Comparison of ENCODE assay signal across 11 cellular contexts in genomic region chr13:23715762-23716235, GRCh38.
A peak's percentile ranks its signal among the peaks of the same experiment; 100 is the strongest.
DNase-seq lines count a peak whose midpoint lies in the region; ATAC-seq and TF ChIP-seq lines count a peak whose summit lies in the region.
"Had no signal": no experiment of that assay in that cellular context is flagged by ENCODE, and none has a peak within 500 bp of the region (broad histone marks: within the 10 kb centered on the region; RNA-seq: fewer than 3 reads in every experiment).

No MANE protein-coding gene starts in this region.

- H3K9me3 ChIP-seq in tibial nerve = peaks cover 0 to 17% (median 0%) of the 10 kb centered on the region in 4 donors

- TF ChIP-seq POLR2A in tibial nerve (IDR thresholded peaks at IDR 0.05) = no peak

- no peak for TF ChIP-seq EP300 in tibial nerve (IDR thresholded peaks at IDR 0.05)

- peak; percentile 32 for ATAC-seq in left ventricle myocardium superior
- no peak for ATAC-seq in HG02610 (IDR thresholded peaks at IDR 0.05; ENCODE audit: unreplicated experiment)

- WGBS in tibial nerve, 2 donors = 78 to 79% methylated on average over 7 to 9 of the region's 11 CpGs

- no peak for TF ChIP-seq CTCF in tibial nerve (IDR thresholded peaks at IDR 0.05)

- peaks cover 0 to 3% (median 0%) of the 10 kb centered on the region in 4 donors for H3K4me1 ChIP-seq in tibial nerve

- no peaks in the 10 kb centered on the region for H3K36me3 ChIP-seq in tibial nerve

- peak; percentile 12 for DNase-seq in stimulated activated CD4-positive, alpha-beta T cell treated with anti-CD3 and anti-CD28 coated beads, Interleukin-15, amount 100 ng/mL, for 24 hours
- no peak for DNase-seq in stimulated activated CD4-positive, alpha-beta T cell treated with anti-CD3 and anti-CD28 coated beads, Interleukin-1b, Interleukin-23, amount 100 ng/mL, for 48 hours
- DNase-seq in SHP77 treated with DMSO at 0.1 percent for 48 hours (lab: John Stamatoyannopoulos, UW) (peak; percentile 26), left ventricle myocardium superior (no peak), cerebellar nuclear complex (lab: John Stamatoyannopoulos, UW) (no peak), medulla oblongata (ENCODE audit: extremely low spot score) (no peak), tibial nerve (ENCODE audit: low spot score in 2 of 2) (no peak)
- DNase-seq: DMS153; effector memory CD4-positive, alpha-beta T cell; NCI-H187 treated with DMSO at 0.1 percent for 48 hours had no signal

- no peak overlapping the region for H3K4me3 ChIP-seq in tibial nerve

- intact Hi-C loops in left ventricle myocardium superior (cut with micrococcal nuclease) = loop anchor here (10.0 kb wide), 1 partner anchor 159 kb away; no protein-coding TSS in a partner anchor

- H3K27ac ChIP-seq in tibial nerve = no peak overlapping the region

- H3K27me3 ChIP-seq in tibial nerve = no peaks in the 10 kb centered on the region

Comparison
In these comparisons a context has a peak if more than half of its experiments do, and no peak if none do; other contexts are left out.
1. DNase-seq: peak in stimulated activated CD4-positive, alpha-beta T cell treated with anti-CD3 and anti-CD28 coated beads, Interleukin-15, amount 100 ng/mL, for 24 hours (single experiment) and SHP77 treated with DMSO at 0.1 percent for 48 hours (single experiment); none in stimulated activated CD4-positive, alpha-beta T cell treated with anti-CD3 and anti-CD28 coated beads, Interleukin-1b, Interleukin-23, amount 100 ng/mL, for 48 hours (single experiment), left ventricle myocardium superior (single experiment), cerebellar nuclear complex (0 of 2), medulla oblongata (single experiment) and tibial nerve (0 of 2).